ENCODE assay signal across 13 cellular contexts in genomic region chr17:17053446-17054379, GRCh38. TPM values are rescaled to one million over a fixed set of nuclear protein-coding genes. Genes with fewer than 3 reads are reported as not detected.
DNase-seq lines count a peak whose midpoint lies in the region; ATAC-seq, FAIRE-seq and TF ChIP-seq lines count a peak whose summit lies in the region.
"Had no signal": no experiment of that assay in that cellular context is flagged by ENCODE, and none has a peak within 500 bp of the region (broad histone marks: within the 10 kb centered on the region; RNA-seq: fewer than 3 reads in every experiment).

No MANE protein-coding gene starts in this region.

- H3K4me3 ChIP-seq in skeletal muscle satellite cell (ENCODE audit: low read length), result no peak overlapping the region
- H3K4me3 ChIP-seq: mucosa of descending colon had no signal

- peaks cover 57% of the 10 kb centered on the region for H3K36me3 ChIP-seq in skeletal muscle satellite cell (ENCODE audit: insufficient read depth, low read length)

- H3K4me2 ChIP-seq in skeletal muscle satellite cell (ENCODE audit: low read length), result peak overlapping the region; percentile 50

- H3K9me3 ChIP-seq in skeletal muscle satellite cell (replicated peaks; ENCODE audit: low read length), result no peaks in the 10 kb centered on the region
- H3K9me3 ChIP-seq: mucosa of descending colon had no signal

- peaks cover 77% of the 10 kb centered on the region for H3K4me1 ChIP-seq in skeletal muscle satellite cell (ENCODE audit: control insufficient read depth, insufficient read depth, low read length)

- POLR2A ChIA-PET in HEK293T (lab: Yijun Ruan, JAX), result interaction anchor here (1.0 to 1.9 kb wide), 2 partner anchors 11 to 227 kb away, joined by 4 to 7 read pairs; partner anchors contain the start of genes COPS3 and MPRIP

- ATAC-seq in activated CD4-positive, CD25-positive, alpha-beta regulatory T cell treated with anti-CD3 and anti-CD28 coated beads, Interleukin-2, amount 50 U/mL, for 24 hours, result no peak
- ATAC-seq in GM18873 (IDR thresholded peaks at IDR 0.05; ENCODE audit: low FRiP score, unreplicated experiment) (no peak), HG02610 (IDR thresholded peaks at IDR 0.05; ENCODE audit: unreplicated experiment) (no peak)
- ATAC-seq: PC-3 had no signal

- no peaks in the 10 kb centered on the region for H3K27me3 ChIP-seq in skeletal muscle satellite cell (ENCODE audit: control insufficient read depth, insufficient read depth, low read length)

- DNase-seq in activated CD4-positive, CD25-positive, alpha-beta regulatory T cell treated with anti-CD3 and anti-CD28 coated beads, Interleukin-2, amount 50 U/mL, for 72 hours, result peak; percentile 13
- DNase-seq in HEK293T (ENCODE audit: extremely low spot score) (no peak), epithelial cell of prostate (ENCODE audit: low read depth, low spot score) (no peak), frontal cortex (ENCODE audit: low spot score in 2 of 2) (no peak)
- DNase-seq: mucosa of descending colon, NCI-H1092, NCI-H446, PC-3 had no signal

- no peak for FAIRE-seq in frontal cortex (lab: Jason Lieb, UNC)
- FAIRE-seq: D721Med had no signal

- peak overlapping the region; percentile 31 for H3K27ac ChIP-seq in epithelial cell of prostate

- CTCF ChIA-PET in HEK293T (lab: Yijun Ruan, JAX), result interaction anchor here (0.6 kb wide), 1 partner anchor 13 kb away, joined by 3 read pairs; no protein-coding TSS in a partner anchor

- H3K9ac ChIP-seq in skeletal muscle satellite cell (ENCODE audit: low read depth, low read length), result no peak overlapping the region

TF ChIP-seq in HEK293T, 16 proteins besides CTCF, POLR2A, EP300 and RAD21:
- TF ChIP-seq PKNOX1 (IDR thresholded peaks at IDR 0.05), result 0 out of 2 replicates have a peak, but pooled peaks have one; percentile 7
- TF ChIP-seq FOXM1 (IDR thresholded peaks at IDR 0.05; ENCODE audit: borderline replicate concordance), result no peak

RNA-seq across cellular contexts. Expression of gene MPRIP, which starts 11.5 kb away (rescaled TPM):
- total RNA-seq in skeletal muscle satellite cell (2012; rRNA removed), result 86.2 and 103 TPM in 2 replicates
- total RNA-seq in frontal cortex, result 131 TPM
